1 cellular context compared by ENCODE assay signal in genomic region chr19:49891393-49891792, GRCh38.
TF ChIP-seq lines count a peak whose summit lies in the region.

No MANE protein-coding gene starts in this region.

TF ChIP-seq in IMR-90, 13 proteins besides CTCF, POLR2A, EP300 and RAD21 (continued from another document):
- TF ChIP-seq MAZ (IDR thresholded peaks at IDR 0.05; ENCODE audit: borderline replicate concordance, low read depth, low read length): no peak
